Comparison of ENCODE assay signal across 3 cellular contexts in genomic region chr2:123116595-123116994, GRCh38.
"Had no signal": no experiment of that assay in that cellular context is flagged by ENCODE, and none has a peak within 500 bp of the region (broad histone marks: within the 10 kb centered on the region; RNA-seq: fewer than 3 reads in every experiment).

No MANE protein-coding gene starts in this region.

- H3K4me3 ChIP-seq: GM12878 had no signal

- ATAC-seq: GM12878 had no signal

- DNase-seq: GDM1, GF-D8 had no signal
